In genomic region chr12:110251381-110251780, GRCh38 we compare ENCODE assay signal across 31 cellular contexts.
"Had no signal": no experiment of that assay in that cellular context is flagged by ENCODE, and none has a peak within 500 bp of the region (broad histone marks: within the 10 kb centered on the region; RNA-seq: fewer than 3 reads in every experiment).

No MANE protein-coding gene starts in this region.

- H3K9me3 Mint-ChIP-seq: activated CD4-positive, alpha-beta memory T cell treated with anti-CD3 and anti-CD28 coated beads for 36 hours; activated CD4-positive, alpha-beta T cell treated with anti-CD3 and anti-CD28 coated beads, Interleukin-2, amount 10 ng/mL, durations not matched to agents 7 days and 5 days; activated naive CD4-positive, alpha-beta T cell treated with anti-CD3 and anti-CD28 coated beads for 36 hours; activated T-helper 17 cell treated with anti-CD3 and anti-CD28 coated beads, Interleukin-2, amount 50 U/mL, for 72 hours; brain had no signal

- H3K4me2 ChIP-seq: KMS-11 had no signal

- H3K4me1 Mint-ChIP-seq: activated CD4-positive, alpha-beta T cell treated with anti-CD3 and anti-CD28 coated beads, Interleukin-2, amount 10 ng/mL, durations not matched to agents 7 days and 5 days; activated T-helper 17 cell treated with anti-CD3 and anti-CD28 coated beads, Interleukin-2, amount 50 U/mL, for 72 hours; T-helper 17 cell had no signal

- H3K27ac Mint-ChIP-seq: activated CD4-positive, alpha-beta memory T cell treated with anti-CD3 and anti-CD28 coated beads for 36 hours; activated CD4-positive, alpha-beta T cell treated with anti-CD3 and anti-CD28 coated beads, Interleukin-2, amount 10 ng/mL, durations not matched to agents 7 days and 5 days; activated naive CD4-positive, alpha-beta T cell treated with anti-CD3 and anti-CD28 coated beads for 36 hours; activated naive CD8-positive, alpha-beta T cell; activated T-helper 17 cell treated with anti-CD3 and anti-CD28 coated beads, Interleukin-2, amount 50 U/mL, for 72 hours; T-helper 17 cell had no signal

- H3K27ac ChIP-seq: KMS-11 had no signal

- DNase-seq: activated CD4-positive, alpha-beta memory T cell treated with anti-CD3 and anti-CD28 coated beads for 36 hours; activated CD4-positive, alpha-beta T cell treated with anti-CD3 and anti-CD28 coated beads, Interleukin-2, amount 10 ng/mL, durations not matched to agents 7 days and 5 days; activated CD4-positive, CD25-positive, alpha-beta regulatory T cell; activated gamma-delta T cell; activated naive CD4-positive, alpha-beta T cell treated with anti-CD3 and anti-CD28 coated beads for 36 hours; activated T-cell treated with anti-CD3 and anti-CD28 coated beads for 4 hours; activated T-cell treated with anti-CD3 and anti-CD28 coated beads, Interleukin-2, amount 50 U/mL, for 48 hours; amygdala; MM.1S; NCI-H1105; NCI-H1436; NCI-H187 treated with DMSO at 0.1 percent for 48 hours; NCI-H2171; NCI-H2227 treated with DMSO at 0.1 percent for 48 hours; NCI-H446 treated with DMSO at 0.1 percent for 48 hours; NCI-H524 treated with DMSO at 0.1 percent for 48 hours; NCI-H774; NK-92 treated with Interleukin-12 subunit alpha and Interleukin-12 subunit beta, amount 100 ng/mL, for 24 hours; OCI-M1; RPMI8226; SHP77 treated with DMSO at 0.1 percent for 48 hours; T-helper 17 cell; T-helper 9 cell had no signal

- H3K9ac ChIP-seq: KMS-11 had no signal

- H3K36me3 Mint-ChIP-seq: activated CD4-positive, alpha-beta memory T cell treated with anti-CD3 and anti-CD28 coated beads for 36 hours; activated naive CD8-positive, alpha-beta T cell had no signal

- H3K27me3 Mint-ChIP-seq: activated CD4-positive, alpha-beta memory T cell treated with anti-CD3 and anti-CD28 coated beads for 36 hours; activated CD4-positive, alpha-beta T cell treated with anti-CD3 and anti-CD28 coated beads, Interleukin-2, amount 10 ng/mL, durations not matched to agents 7 days and 5 days; activated naive CD8-positive, alpha-beta T cell; activated T-helper 17 cell treated with anti-CD3 and anti-CD28 coated beads, Interleukin-2, amount 50 U/mL, for 72 hours; brain; T-helper 17 cell had no signal

- FAIRE-seq: astrocyte, HepG2, TTC549 had no signal

- ATAC-seq: activated T-helper 17 cell treated with anti-CD3 and anti-CD28 coated beads, Interleukin-2, amount 50 U/mL, for 72 hours; HepG2; Panc1; T-helper 17 cell had no signal

- H3K4me3 Mint-ChIP-seq: activated CD4-positive, alpha-beta memory T cell treated with anti-CD3 and anti-CD28 coated beads for 36 hours; activated CD4-positive, alpha-beta T cell treated with anti-CD3 and anti-CD28 coated beads, Interleukin-2, amount 10 ng/mL, durations not matched to agents 7 days and 5 days; activated naive CD4-positive, alpha-beta T cell treated with anti-CD3 and anti-CD28 coated beads for 36 hours; activated naive CD8-positive, alpha-beta T cell; activated T-helper 17 cell treated with anti-CD3 and anti-CD28 coated beads, Interleukin-2, amount 50 U/mL, for 72 hours; brain; T-helper 17 cell had no signal
